In genomic region chr13:57123660-57124059, GRCh38 we compare ENCODE assay signal across 14 cellular contexts. TPM values are rescaled to one million over a fixed set of nuclear protein-coding genes. Genes with fewer than 3 reads are reported as not detected.
A peak's percentile ranks its signal among the peaks of the same experiment; 100 is the strongest.
DNase-seq lines count a peak whose midpoint lies in the region; ATAC-seq and TF ChIP-seq lines count a peak whose summit lies in the region.
"Had no signal": no experiment of that assay in that cellular context is flagged by ENCODE, and none has a peak within 500 bp of the region (broad histone marks: within the 10 kb centered on the region; RNA-seq: fewer than 3 reads in every experiment).

No MANE protein-coding gene starts in this region.

- CTCF ChIA-PET in RWPE1 (lab: Yijun Ruan, JAX), result no interaction called here

- H4K20me1 ChIP-seq in osteoblast (ENCODE audit: insufficient read depth, low read length), result no peaks in the 10 kb centered on the region

- H3K9me3 ChIP-seq in right atrium auricular region (no peaks in the 10 kb centered on the region), skeletal muscle tissue (ENCODE audit: control insufficient read depth in 3 of 3, low read length in 3 of 3) (no peaks in the 10 kb centered on the region), osteoblast (ENCODE audit: low read depth, low read length) (no peaks in the 10 kb centered on the region)

- no peaks in the 10 kb centered on the region for H3K27me3 ChIP-seq in right atrium auricular region
- no peaks in the 10 kb centered on the region for H3K27me3 ChIP-seq in skeletal muscle tissue (ENCODE audit: control insufficient read depth in 3 of 3, insufficient read depth in 3 of 3, low read length in 3 of 3)
- H3K27me3 ChIP-seq in osteoblast (ENCODE audit: insufficient read depth, low read length), result no peaks in the 10 kb centered on the region

- H2AFZ ChIP-seq in osteoblast (ENCODE audit: low read length), result no peak overlapping the region
- H2AFZ ChIP-seq: PC-9 had no signal

- H3K27ac ChIP-seq in right atrium auricular region (peak overlapping the region; percentile 46 to 79), skeletal muscle tissue (ENCODE audit: low read depth, low read length) (peak overlapping the region; percentile 64), osteoblast (ENCODE audit: low read depth, low read length) (no peak overlapping the region), RWPE1 (no peak overlapping the region)
- H3K27ac ChIP-seq: PC-9 had no signal

- H3K9ac ChIP-seq in skeletal muscle tissue (ENCODE audit: low read depth in 1 of 3, low read length in 3 of 3), result no peak overlapping the region

- no peak for ATAC-seq in HG03280 (IDR thresholded peaks at IDR 0.05; ENCODE audit: unreplicated experiment)
- ATAC-seq: activated CD8-positive, alpha-beta T cell treated with anti-CD3 and anti-CD28 coated beads, Interleukin-2, amount 10 ng/mL, durations not matched to agents 7 days and 5 days; activated T-helper 17 cell treated with anti-CD3 and anti-CD28 coated beads, Interleukin-2, amount 50 U/mL, for 72 hours had no signal

- H3K36me3 ChIP-seq in right atrium auricular region, result no peaks in the 10 kb centered on the region
- H3K36me3 ChIP-seq in skeletal muscle tissue (ENCODE audit: control insufficient read depth in 3 of 3, insufficient read depth in 3 of 3, low read length in 3 of 3), result no peaks in the 10 kb centered on the region
- H3K36me3 ChIP-seq in osteoblast (ENCODE audit: insufficient read depth, low read length), result no peaks in the 10 kb centered on the region

- no peak overlapping the region for H3K4me2 ChIP-seq in osteoblast (ENCODE audit: insufficient read depth, low read length)
- H3K4me2 ChIP-seq: PC-9 had no signal

- POLR2A ChIA-PET in RWPE1 (lab: Yijun Ruan, JAX; ENCODE audit: low non-redundant PET), result no interaction called here

- H3K4me3 ChIP-seq in cardiac fibroblast (replicated peaks in 1 of 2; ENCODE audit: low read depth in 2 of 2, low read length in 2 of 2) (no peak overlapping the region), right atrium auricular region (no peak overlapping the region), skeletal muscle tissue (ENCODE audit: low read length in 3 of 3) (no peak overlapping the region), osteoblast (ENCODE audit: insufficient read depth, low read length) (no peak overlapping the region)
- H3K4me3 ChIP-seq: PC-9 had no signal

- H3K4me1 ChIP-seq in right atrium auricular region, result peaks cover 0 to 16% of the 10 kb centered on the region in 2 donors
- peaks cover 0 to 6% (median 0%) of the 10 kb centered on the region in 3 donors for H3K4me1 ChIP-seq in skeletal muscle tissue (ENCODE audit: control insufficient read depth in 3 of 3, insufficient read depth in 3 of 3, low read length in 3 of 3)
- H3K4me1 ChIP-seq in osteoblast (ENCODE audit: insufficient read depth, low read length), result no peaks in the 10 kb centered on the region

- DNase-seq in NCI-H1105 treated with DMSO at 0.1 percent for 48 hours (lab: John Stamatoyannopoulos, UW), result peak; percentile 92
- DNase-seq in cardiac fibroblast (ENCODE audit: low read depth in 2 of 2), result peak; percentile 0 to 8
- DNase-seq in right atrium auricular region (ENCODE audit: low spot score), result no peak
- no peak for DNase-seq in osteoblast (ENCODE audit: insufficient read length, low spot score, missing footprints)
- no peak for DNase-seq in RWPE1 (ENCODE audit: low spot score)
- DNase-seq: activated CD8-positive, alpha-beta T cell treated with anti-CD3 and anti-CD28 coated beads, Interleukin-2, amount 10 ng/mL, durations not matched to agents 7 days and 5 days; DMS53; midbrain; nucleus accumbens; PC-9 had no signal

- TF ChIP-seq CTCF in cardiac fibroblast (IDR thresholded peaks at IDR 0.05; ENCODE audit: low read depth, low read length), result no peak
- TF ChIP-seq CTCF in right atrium auricular region (IDR thresholded peaks at IDR 0.05), result no peak
- TF ChIP-seq CTCF in osteoblast (IDR thresholded peaks at IDR 0.05; ENCODE audit: extremely low read depth, low read depth, low read length), result no peak
- no peak for TF ChIP-seq CTCF in RWPE1 (conservative IDR thresholded peaks at IDR 0.05; ENCODE audit: low read depth)

- H3K79me2 ChIP-seq in osteoblast (ENCODE audit: insufficient read depth, low read length), result no peaks in the 10 kb centered on the region

RNA-seq across cellular contexts. Expression of gene PRR20A, which starts 17.1 kb away (rescaled TPM):
- not detected for total RNA-seq in right atrium auricular region
- total RNA-seq in skeletal muscle tissue, result not detected
- not detected in 2 replicates for total RNA-seq in osteoblast
- total RNA-seq: activated CD8-positive, alpha-beta T cell treated with anti-CD3 and anti-CD28 coated beads, Interleukin-2, amount 10 ng/mL, durations not matched to agents 7 days and 5 days; activated T-helper 17 cell treated with anti-CD3 and anti-CD28 coated beads, Interleukin-2, amount 50 U/mL, for 72 hours; NCI-H460; PC-9 had no signal

RNA-seq across cellular contexts. Expression of gene PRR20B, which starts 23.6 kb away (rescaled TPM):
- total RNA-seq in right atrium auricular region, result not detected
- total RNA-seq in skeletal muscle tissue, result not detected
- total RNA-seq in osteoblast, result not detected in 2 replicates
- total RNA-seq: activated CD8-positive, alpha-beta T cell treated with anti-CD3 and anti-CD28 coated beads, Interleukin-2, amount 10 ng/mL, durations not matched to agents 7 days and 5 days; activated T-helper 17 cell treated with anti-CD3 and anti-CD28 coated beads, Interleukin-2, amount 50 U/mL, for 72 hours; NCI-H460; PC-9 had no signal

RNA-seq across cellular contexts. Expression of gene PRR20C, which starts 30.2 kb away (rescaled TPM):
- total RNA-seq in right atrium auricular region, result not detected
- not detected for total RNA-seq in skeletal muscle tissue
- not detected in 2 replicates for total RNA-seq in osteoblast
- total RNA-seq: activated CD8-positive, alpha-beta T cell treated with anti-CD3 and anti-CD28 coated beads, Interleukin-2, amount 10 ng/mL, durations not matched to agents 7 days and 5 days; activated T-helper 17 cell treated with anti-CD3 and anti-CD28 coated beads, Interleukin-2, amount 50 U/mL, for 72 hours; NCI-H460; PC-9 had no signal

RNA-seq across cellular contexts. Expression of gene PRR20D, which starts 36.8 kb away (rescaled TPM):
- total RNA-seq in right atrium auricular region (not detected), skeletal muscle tissue (not detected), osteoblast (not detected in 2 replicates)
- total RNA-seq: activated CD8-positive, alpha-beta T cell treated with anti-CD3 and anti-CD28 coated beads, Interleukin-2, amount 10 ng/mL, durations not matched to agents 7 days and 5 days; activated T-helper 17 cell treated with anti-CD3 and anti-CD28 coated beads, Interleukin-2, amount 50 U/mL, for 72 hours; NCI-H460; PC-9 had no signal

RNA-seq across cellular contexts. Expression of gene PRR20E, which starts 43.3 kb away (rescaled TPM):
- total RNA-seq in right atrium auricular region, result not detected
- not detected for total RNA-seq in skeletal muscle tissue
- total RNA-seq in osteoblast, result not detected in 2 replicates
- total RNA-seq: activated CD8-positive, alpha-beta T cell treated with anti-CD3 and anti-CD28 coated beads, Interleukin-2, amount 10 ng/mL, durations not matched to agents 7 days and 5 days; activated T-helper 17 cell treated with anti-CD3 and anti-CD28 coated beads, Interleukin-2, amount 50 U/mL, for 72 hours; NCI-H460; PC-9 had no signal

Comparison
In these comparisons a context has a peak if more than half of its experiments do, and no peak if none do; other contexts are left out.
1. DNase-seq: peak in NCI-H1105 treated with DMSO at 0.1 percent for 48 hours (single experiment) and cardiac fibroblast (2 of 2); none in right atrium auricular region (single experiment), osteoblast (single experiment) and RWPE1 (single experiment).
2. H3K27ac ChIP-seq: peak in right atrium auricular region (2 of 2) and skeletal muscle tissue (single experiment); none in osteoblast (single experiment) and RWPE1 (single experiment).